Comparison of ENCODE assay signal across 17 cellular contexts in the genomic region with DNA sequence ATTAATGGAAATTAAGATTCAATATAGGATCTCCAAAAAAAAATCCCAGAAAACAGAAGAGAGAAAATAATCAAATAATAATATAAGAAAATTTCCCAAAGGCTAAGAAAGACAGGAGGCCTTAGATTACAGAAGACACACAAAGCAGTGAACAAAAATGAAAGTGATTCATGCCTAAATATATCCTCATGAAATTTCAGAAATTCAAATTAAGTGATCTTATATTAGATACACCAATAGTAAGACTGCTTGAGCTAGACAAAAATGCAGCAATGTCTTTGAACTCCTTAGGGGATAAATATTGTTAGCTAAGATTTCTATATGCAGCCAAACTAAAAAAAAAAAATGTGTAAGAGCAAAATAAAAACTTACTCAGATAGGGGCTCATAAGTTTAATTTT. TPM values are rescaled to one million over a fixed set of nuclear protein-coding genes. Genes with fewer than 3 reads are reported as not detected.
"Had no signal": no experiment of that assay in that cellular context is flagged by ENCODE, and none has a peak within 500 bp of the region (broad histone marks: within the 10 kb centered on the region; RNA-seq: fewer than 3 reads in every experiment).

No MANE protein-coding gene starts in this region.

- H3K27ac ChIP-seq: breast epithelium, esophagus muscularis mucosa, right lobe of liver, upper lobe of right lung had no signal

- H3K4me3 Mint-ChIP-seq: activated naive CD4-positive, alpha-beta T cell treated with anti-CD3 and anti-CD28 coated beads, Interleukin-2, amount 50 U/mL, for 24 hours; dendritic cell treated with granulocyte-macrophage colony-stimulating factor and Interleukin-4, amounts not matched to agents 40 ng/mL and 50 ng/mL, for 4 days; naive thymus-derived CD8-positive, alpha-beta T cell; stimulated activated memory B cell treated with anti-CD40 and anti-IgM and Interleukin-4, amounts not matched to agents 10 μg/mL and 1 μg/mL and 100 μg/mL, for 72 hours had no signal

- H3K36me3 ChIP-seq: breast epithelium, esophagus muscularis mucosa, right lobe of liver, upper lobe of right lung had no signal

- H3K4me1 ChIP-seq: breast epithelium, esophagus muscularis mucosa, right lobe of liver, upper lobe of right lung had no signal

- H3K9me3 ChIP-seq: breast epithelium, esophagus muscularis mucosa, upper lobe of right lung had no signal

- H3K27me3 ChIP-seq: breast epithelium, esophagus muscularis mucosa, right lobe of liver, upper lobe of right lung had no signal

- ATAC-seq: left cardiac atrium; naive thymus-derived CD8-positive, alpha-beta T cell; right lobe of liver; stimulated activated memory B cell treated with anti-CD40 and anti-IgM and Interleukin-4, amounts not matched to agents 10 μg/mL and 1 μg/mL and 100 μg/mL, for 72 hours; upper lobe of right lung had no signal

- H3K27ac Mint-ChIP-seq: activated naive CD4-positive, alpha-beta T cell treated with anti-CD3 and anti-CD28 coated beads, Interleukin-2, amount 50 U/mL, for 24 hours; dendritic cell treated with granulocyte-macrophage colony-stimulating factor and Interleukin-4, amounts not matched to agents 40 ng/mL and 50 ng/mL, for 4 days; naive thymus-derived CD8-positive, alpha-beta T cell; stimulated activated memory B cell treated with anti-CD40 and anti-IgM and Interleukin-4, amounts not matched to agents 10 μg/mL and 1 μg/mL and 100 μg/mL, for 72 hours had no signal

- H3K27me3 Mint-ChIP-seq: activated naive CD4-positive, alpha-beta T cell treated with anti-CD3 and anti-CD28 coated beads, Interleukin-2, amount 50 U/mL, for 24 hours; dendritic cell treated with granulocyte-macrophage colony-stimulating factor and Interleukin-4, amounts not matched to agents 40 ng/mL and 50 ng/mL, for 4 days; naive thymus-derived CD8-positive, alpha-beta T cell; stimulated activated memory B cell treated with anti-CD40 and anti-IgM and Interleukin-4, amounts not matched to agents 10 μg/mL and 1 μg/mL and 100 μg/mL, for 72 hours had no signal

- H3K36me3 Mint-ChIP-seq: activated naive CD4-positive, alpha-beta T cell treated with anti-CD3 and anti-CD28 coated beads, Interleukin-2, amount 50 U/mL, for 24 hours; naive thymus-derived CD8-positive, alpha-beta T cell; stimulated activated memory B cell treated with anti-CD40 and anti-IgM and Interleukin-4, amounts not matched to agents 10 μg/mL and 1 μg/mL and 100 μg/mL, for 72 hours had no signal

- H3K4me3 ChIP-seq: breast epithelium, esophagus muscularis mucosa, right lobe of liver, upper lobe of right lung had no signal

- FAIRE-seq: astrocyte, endothelial cell of umbilical vein had no signal

- H3K4me1 Mint-ChIP-seq: activated naive CD4-positive, alpha-beta T cell treated with anti-CD3 and anti-CD28 coated beads, Interleukin-2, amount 50 U/mL, for 24 hours; stimulated activated memory B cell treated with anti-CD40 and anti-IgM and Interleukin-4, amounts not matched to agents 10 μg/mL and 1 μg/mL and 100 μg/mL, for 72 hours had no signal

- H3K9me3 Mint-ChIP-seq: activated naive CD4-positive, alpha-beta T cell treated with anti-CD3 and anti-CD28 coated beads, Interleukin-2, amount 50 U/mL, for 24 hours had no signal

- DNase-seq: activated CD4-positive, alpha-beta T cell treated with anti-CD3 and anti-CD28 coated beads, Interleukin-2, amount 50 U/mL, for 4 hours; activated gamma-delta T cell; effector memory CD4-positive, alpha-beta T cell; left cardiac atrium; mesenchymal stem cell; naive thymus-derived CD8-positive, alpha-beta T cell; right lobe of liver; stimulated activated CD4-positive, alpha-beta T cell treated with anti-CD3 and anti-CD28 coated beads, Interleukin-4, amount 100 ng/mL, for 4 hours; upper lobe of right lung had no signal

RNA-seq across cellular contexts. Expression of a gene that starts 44.6 kb away (rescaled TPM):
- total RNA-seq: endothelial cell of umbilical vein; left cardiac atrium; lower leg skin; naive thymus-derived CD8-positive, alpha-beta T cell; upper lobe of right lung had no signal
- polyA plus RNA-seq: endothelial cell of umbilical vein; naive thymus-derived CD8-positive, alpha-beta T cell had no signal
